Comparison of ENCODE assay signal across 8 cellular contexts in genomic region chr18:75211721-75212625, GRCh38. TPM values are rescaled to one million over a fixed set of nuclear protein-coding genes. Genes with fewer than 3 reads are reported as not detected.
DNase-seq lines count a peak whose midpoint lies in the region; ATAC-seq and TF ChIP-seq lines count a peak whose summit lies in the region.

No MANE protein-coding gene starts in this region.

- no peak overlapping the region for H3K27ac ChIP-seq in SK-N-MC
- H3K27ac ChIP-seq in right lobe of liver: peak overlapping the region; percentile 89 to 91 (median 90)
- H3K27ac ChIP-seq in stomach: peak overlapping the region; percentile 70 to 87 (median 83)

- under 1% methylated on average over 14 of the region's 82 CpGs for WGBS in right lobe of liver (ENCODE audit: insufficient coverage, low coverage, low lambda C conversion rate, missing lambda C conversion rate)
- 1 to 6% (median 2%) methylated on average over 6 to 82 of the region's 82 CpGs for WGBS in stomach, 5 donors

- H3K9ac ChIP-seq in SK-N-MC (ENCODE audit: insufficient read length): no peak overlapping the region

- no peak for TF ChIP-seq EP300 in stomach (IDR thresholded peaks at IDR 0.05)

- H3K27ac Mint-ChIP-seq in chondrocyte (ENCODE audit: unreplicated experiment): peak overlapping the region; percentile 70

- peak; percentile 29 to 48 for DNase-seq in AML-193 (lab: John Stamatoyannopoulos, UW)
- peak; percentile 59 for DNase-seq in GM20000 (ENCODE audit: low spot score)
- no peak for DNase-seq in SK-N-MC (ENCODE audit: low read depth, low spot score)
- no peak for DNase-seq in chondrocyte (ENCODE audit: low spot score)
- peak; percentile 61 to 71 (median 63) for DNase-seq in right lobe of liver
- no peak for DNase-seq in stomach

- no peaks in the 10 kb centered on the region for H3K9me3 Mint-ChIP-seq in chondrocyte (ENCODE audit: low read depth)

- TF ChIP-seq POLR2A in right lobe of liver (IDR thresholded peaks at IDR 0.05) (no peak), stomach (IDR thresholded peaks at IDR 0.05) (no peak)

- H3K27me3 ChIP-seq in right lobe of liver: no peaks in the 10 kb centered on the region
- no peaks in the 10 kb centered on the region for H3K27me3 ChIP-seq in stomach

- H3K27me3 Mint-ChIP-seq in chondrocyte (ENCODE audit: low read depth): peaks cover 5% of the 10 kb centered on the region

- TF ChIP-seq CTCF in GM20000 (IDR thresholded peaks at IDR 0.05; ENCODE audit: extremely low read depth, missing control alignments): no peak
- TF ChIP-seq CTCF in chondrocyte (IDR thresholded peaks at IDR 0.05): no peak
- no peak for TF ChIP-seq CTCF in right lobe of liver (IDR thresholded peaks at IDR 0.05)
- TF ChIP-seq CTCF in stomach (IDR thresholded peaks at IDR 0.05): no peak

- H3K4me1 ChIP-seq in right lobe of liver (peaks cover 0 to 52% (median 19%) of the 10 kb centered on the region in 4 donors), stomach (peaks cover 34 to 67% (median 55%) of the 10 kb centered on the region in 4 donors)

- peak overlapping the region; percentile 71 for H3K4me3 Mint-ChIP-seq in chondrocyte (ENCODE audit: unreplicated experiment)

- peaks cover 2% of the 10 kb centered on the region for H3K36me3 Mint-ChIP-seq in chondrocyte (ENCODE audit: low read depth)

- ATAC-seq in right lobe of liver (peak in 3 of 4 donors; percentile 0 to 5 (median 2)), HG03135 (IDR thresholded peaks at IDR 0.05; ENCODE audit: unreplicated experiment) (no peak), GM18907 (IDR thresholded peaks at IDR 0.05; ENCODE audit: unreplicated experiment) (no peak)

- H3K36me3 ChIP-seq in SK-N-MC (ENCODE audit: insufficient read depth, low read length): no peaks in the 10 kb centered on the region
- H3K36me3 ChIP-seq in right lobe of liver: no peaks in the 10 kb centered on the region
- no peaks in the 10 kb centered on the region for H3K36me3 ChIP-seq in stomach

- H3K4me3 ChIP-seq in SK-N-MC: peak overlapping the region; percentile 63
- peak overlapping the region; percentile 57 to 75 (median 69) for H3K4me3 ChIP-seq in right lobe of liver
- H3K4me3 ChIP-seq in stomach: peak overlapping the region; percentile 61 to 97 (median 81)

- intact Hi-C loops in right lobe of liver (cut with DNase I) (no loop called here), stomach (cut with DNase I; ENCODE audit: low total_unique reads) (no loop called here)

- H3K4me1 Mint-ChIP-seq in chondrocyte (ENCODE audit: low read depth): peaks cover 46% of the 10 kb centered on the region

- no peaks in the 10 kb centered on the region for H3K9me3 ChIP-seq in SK-N-MC (ENCODE audit: low read depth, low read length)
- no peaks in the 10 kb centered on the region for H3K9me3 ChIP-seq in right lobe of liver
- H3K9me3 ChIP-seq in stomach: no peaks in the 10 kb centered on the region

RNA-seq across cellular contexts. Expression of gene TSHZ1, which starts 1.4 kb away (rescaled TPM):
- total RNA-seq in chondrocyte (7.8 to 10.6 TPM (median 8.0 TPM) in 3 replicates), right lobe of liver (10 to 100 TPM in 2 of 6 experiments, 1 to 10 TPM in 4; 6.4 to 13.3 (median 9.6) TPM), stomach (10 to 100 TPM in 3 of 5 donors, 1 to 10 TPM in 2; 7.0 to 21.0 (median 14.8) TPM)
- 1 to 10 TPM; 4.2 to 7.0 (median 5.0) TPM for polyA plus RNA-seq in stomach

RNA-seq across cellular contexts. Expression of gene PTGR3, which starts 3.0 kb away (rescaled TPM):
- total RNA-seq in chondrocyte (8.9 to 10.4 TPM (median 10.3 TPM) in 3 replicates), right lobe of liver (10 to 100 TPM in 5 of 6 experiments, 1 to 10 TPM in 1; 9.4 to 30.1 (median 19.8) TPM), stomach (10 to 100 TPM; 10.4 to 45.5 (median 19.3) TPM)
- polyA plus RNA-seq in stomach: 10 to 100 TPM in 2 of 3 donors, 1 to 10 TPM in 1; 9.9 to 13.8 (median 10.6) TPM

Comparison
In these comparisons a context has a peak if more than half of its experiments do, and no peak if none do; other contexts are left out.
1. DNase-seq: peak in AML-193 (2 of 2), GM20000 (single experiment) and right lobe of liver (3 of 3); none in SK-N-MC (single experiment), chondrocyte (single experiment) and stomach (single experiment).
2. ATAC-seq: peak in right lobe of liver (3 of 4); none in HG03135 (single experiment) and GM18907 (single experiment).
3. Peak in every context shown above with its lines, with median percentiles within 50 percentile points of each other: H3K4me3 ChIP-seq.